21 cellular contexts compared by ENCODE assay signal in the genomic region with DNA sequence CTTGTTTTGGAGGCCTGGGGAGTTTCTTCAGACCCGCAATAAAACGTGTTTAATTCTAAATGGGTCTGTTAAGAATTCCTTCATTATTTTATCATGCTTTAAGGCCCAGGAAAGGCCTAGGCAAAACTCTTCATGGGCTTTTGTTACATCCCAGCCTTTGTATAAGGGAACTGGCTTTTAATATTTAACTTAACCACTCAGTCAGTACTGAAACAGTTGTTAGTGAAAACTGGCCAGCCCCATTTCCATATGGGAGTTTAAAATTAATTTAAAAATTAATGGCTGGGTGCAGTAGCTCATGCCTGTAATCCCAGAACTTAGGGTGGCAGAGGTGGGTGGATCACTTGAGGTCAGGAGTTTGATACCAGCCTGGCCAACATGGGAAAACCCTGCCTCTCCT.
"Had no signal": no experiment of that assay in that cellular context is flagged by ENCODE, and none has a peak within 500 bp of the region (broad histone marks: within the 10 kb centered on the region; RNA-seq: fewer than 3 reads in every experiment).

No MANE protein-coding gene starts in this region.

- H3K36me3 ChIP-seq: brain microvascular endothelial cell, colonic mucosa, ovary, upper lobe of right lung had no signal

- H3K27ac ChIP-seq: brain microvascular endothelial cell, colonic mucosa, ovary, testis, upper lobe of right lung, VCaP had no signal

- H3K4me3 ChIP-seq: colonic mucosa, ovary, testis, upper lobe of right lung had no signal

- H3K9me3 ChIP-seq: colonic mucosa, ovary, testis, upper lobe of right lung had no signal

- DNase-seq: activated CD4-positive, alpha-beta T cell treated with anti-CD3 and anti-CD28 coated beads, Interleukin-2, amount 50 U/mL, for 1 hour; activated CD4-positive, CD25-positive, alpha-beta regulatory T cell treated with anti-CD3 and anti-CD28 coated beads, Interleukin-2, amount 50 U/mL, for 72 hours; activated CD8-positive, alpha-beta memory T cell treated with anti-CD3 and anti-CD28 coated beads, Interleukin-2, amount 50 U/mL, for 48 hours; activated effector memory CD4-positive, alpha-beta T cell treated with Interleukin-2 at 50 U/mL for 16 hours; activated naive CD4-positive, alpha-beta T cell treated with anti-CD3 and anti-CD28 coated beads, Interleukin-2, amount 10 ng/mL, durations not matched to agents 7 days and 5 days; activated naive CD8-positive, alpha-beta T cell treated with anti-CD3 and anti-CD28 coated beads, Interleukin-2, amount 50 U/mL, for 24 hours; activated T-cell treated with anti-CD3 and anti-CD28 coated beads, Interleukin-2, amount 50 U/mL, for 48 hours; anterior cingulate cortex; brain microvascular endothelial cell; colonic mucosa; erythroblast; head of caudate nucleus; naive thymus-derived CD8-positive, alpha-beta T cell; ovary; stimulated activated CD4-positive, alpha-beta T cell treated with anti-CD3 and anti-CD28 coated beads, Interleukin-4, amount 100 ng/mL, for 24 hours; T-helper 2 cell; testis; upper lobe of right lung had no signal

- ATAC-seq: activated naive CD8-positive, alpha-beta T cell treated with anti-CD3 and anti-CD28 coated beads, Interleukin-2, amount 50 U/mL, for 24 hours; naive thymus-derived CD8-positive, alpha-beta T cell; sciatic nerve; stimulated activated memory B cell treated with anti-CD40 and anti-IgM and Interleukin-4, amounts not matched to agents 10 μg/mL and 1 μg/mL and 100 μg/mL, for 72 hours; upper lobe of right lung had no signal

- H3K4me1 ChIP-seq: colonic mucosa, testis, upper lobe of right lung had no signal

- H3K27me3 ChIP-seq: brain microvascular endothelial cell, colonic mucosa, ovary, testis, upper lobe of right lung had no signal
